Comparison of ENCODE assay signal across 24 cellular contexts in genomic region chr11:78132475-78132874, GRCh38.
"Had no signal": no experiment of that assay in that cellular context is flagged by ENCODE, and none has a peak within 500 bp of the region (broad histone marks: within the 10 kb centered on the region; RNA-seq: fewer than 3 reads in every experiment).

No MANE protein-coding gene starts in this region.

- H3K27ac Mint-ChIP-seq: activated CD4-positive, alpha-beta T cell treated with anti-CD3 and anti-CD28 coated beads, Interleukin-2, amount 10 ng/mL, durations not matched to agents 7 days and 5 days; activated CD8-positive, alpha-beta memory T cell treated with anti-CD3 and anti-CD28 coated beads, Interleukin-2, amount 10 ng/mL, durations not matched to agents 7 days and 5 days; activated CD8-positive, alpha-beta T cell treated with anti-CD3 and anti-CD28 coated beads for 36 hours; activated naive CD4-positive, alpha-beta T cell treated with anti-CD3 and anti-CD28 coated beads, Interleukin-2, amount 50 U/mL, for 24 hours; T-helper 1 cell treated with Interleukin-12 subunit alpha and Interleukin-12 subunit beta and Interleukin-4 antibody, amounts not matched to agents 30 μg/mL and 1 μg/mL, for 36 hours had no signal

- H3K9me3 Mint-ChIP-seq: activated CD4-positive, alpha-beta T cell treated with anti-CD3 and anti-CD28 coated beads, Interleukin-2, amount 10 ng/mL, durations not matched to agents 7 days and 5 days; activated CD8-positive, alpha-beta T cell treated with anti-CD3 and anti-CD28 coated beads for 36 hours; activated naive CD4-positive, alpha-beta T cell treated with anti-CD3 and anti-CD28 coated beads, Interleukin-2, amount 50 U/mL, for 24 hours; naive B cell had no signal

- H3K9me3 ChIP-seq: body of pancreas, heart right ventricle, lower lobe of right lung, thoracic aorta, upper lobe of left lung had no signal

- DNase-seq: activated CD4-positive, alpha-beta T cell treated with anti-CD3 and anti-CD28 coated beads, Interleukin-2, amount 10 ng/mL, durations not matched to agents 7 days and 5 days; activated CD8-positive, alpha-beta memory T cell treated with anti-CD3 and anti-CD28 coated beads, Interleukin-2, amount 10 ng/mL, durations not matched to agents 7 days and 5 days; activated CD8-positive, alpha-beta T cell treated with anti-CD3 and anti-CD28 coated beads for 36 hours; activated gamma-delta T cell treated with Interleukin-2 at 50 U/mL for 16 hours; activated T-cell treated with anti-CD3 and anti-CD28 coated beads for 4 hours; anterior cingulate cortex; body of pancreas; heart right ventricle; islet precursor cell; left colon; lower lobe of right lung; naive B cell; nucleus accumbens; small intestine; stimulated activated CD4-positive, alpha-beta T cell treated with anti-CD3 and anti-CD28 coated beads, Interleukin-2, amount 100 ng/mL, for 48 hours; stimulated activated naive CD4-positive, alpha-beta T cell treated with Interleukin-2 at 50 U/mL for 16 hours; T1000; upper lobe of left lung had no signal

- H3K27ac ChIP-seq: body of pancreas, cardiac muscle cell, heart right ventricle, lower lobe of right lung, thoracic aorta, upper lobe of left lung had no signal

- H3K4me3 Mint-ChIP-seq: activated CD4-positive, alpha-beta T cell treated with anti-CD3 and anti-CD28 coated beads, Interleukin-2, amount 10 ng/mL, durations not matched to agents 7 days and 5 days; activated CD8-positive, alpha-beta memory T cell treated with anti-CD3 and anti-CD28 coated beads, Interleukin-2, amount 10 ng/mL, durations not matched to agents 7 days and 5 days; activated CD8-positive, alpha-beta T cell treated with anti-CD3 and anti-CD28 coated beads for 36 hours; activated naive CD4-positive, alpha-beta T cell treated with anti-CD3 and anti-CD28 coated beads, Interleukin-2, amount 50 U/mL, for 24 hours; naive B cell; T-helper 1 cell treated with Interleukin-12 subunit alpha and Interleukin-12 subunit beta and Interleukin-4 antibody, amounts not matched to agents 30 μg/mL and 1 μg/mL, for 36 hours had no signal

- H3K36me3 ChIP-seq: cardiac muscle cell, lower lobe of right lung, thoracic aorta, upper lobe of left lung had no signal

- H3K27me3 Mint-ChIP-seq: activated CD4-positive, alpha-beta T cell treated with anti-CD3 and anti-CD28 coated beads, Interleukin-2, amount 10 ng/mL, durations not matched to agents 7 days and 5 days; activated CD8-positive, alpha-beta memory T cell treated with anti-CD3 and anti-CD28 coated beads, Interleukin-2, amount 10 ng/mL, durations not matched to agents 7 days and 5 days; activated CD8-positive, alpha-beta T cell treated with anti-CD3 and anti-CD28 coated beads for 36 hours; activated naive CD4-positive, alpha-beta T cell treated with anti-CD3 and anti-CD28 coated beads, Interleukin-2, amount 50 U/mL, for 24 hours; naive B cell had no signal

- ATAC-seq: activated CD4-positive, CD25-positive, alpha-beta regulatory T cell treated with anti-CD3 and anti-CD28 coated beads, Interleukin-2, amount 50 U/mL, for 24 hours; activated CD8-positive, alpha-beta memory T cell treated with anti-CD3 and anti-CD28 coated beads, Interleukin-2, amount 10 ng/mL, durations not matched to agents 7 days and 5 days; activated CD8-positive, alpha-beta T cell treated with anti-CD3 and anti-CD28 coated beads for 36 hours; body of pancreas; left colon; lower lobe of right lung; sciatic nerve had no signal

- H3K4me3 ChIP-seq: body of pancreas, cardiac muscle cell, heart right ventricle, lower lobe of right lung, thoracic aorta, upper lobe of left lung had no signal

- H3K27me3 ChIP-seq: body of pancreas, cardiac muscle cell, heart right ventricle, upper lobe of left lung had no signal

- H3K4me1 ChIP-seq: lower lobe of right lung, upper lobe of left lung had no signal
